In the genomic region with DNA sequence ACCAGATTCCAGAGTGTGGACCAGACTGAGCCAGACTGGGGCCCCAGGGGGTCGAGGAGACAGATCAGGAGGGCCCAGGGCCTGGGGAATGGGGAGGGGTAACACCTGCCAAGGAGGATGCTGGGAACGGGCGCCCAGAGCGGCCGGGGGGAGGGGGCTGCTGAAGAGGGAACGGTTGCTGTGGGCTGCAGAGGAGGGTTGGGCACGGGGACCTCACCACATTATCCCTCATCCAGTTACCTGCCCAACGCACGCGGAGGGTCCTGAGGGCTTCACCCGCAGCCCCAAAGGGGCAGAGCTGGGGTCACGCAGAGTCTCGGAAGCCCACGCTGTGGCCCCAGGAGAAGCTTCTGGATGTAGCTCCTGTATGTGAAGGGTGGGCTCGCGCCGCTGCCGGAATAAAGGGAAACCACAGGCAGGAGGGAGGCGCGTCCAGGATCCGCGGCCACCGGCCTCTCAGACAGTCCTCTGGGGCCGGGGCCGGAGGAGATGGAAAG, we compare ENCODE assay signal across 6 cellular contexts. TPM values are rescaled to one million over a fixed set of nuclear protein-coding genes. Genes with fewer than 3 reads are reported as not detected.
DNase-seq lines count a peak whose midpoint lies in the region; FAIRE-seq and TF ChIP-seq lines count a peak whose summit lies in the region.

No MANE protein-coding gene starts in this region.

- H3K27me3 ChIP-seq in KMS-11 (ENCODE audit: insufficient read depth, low read depth), result no peaks in the 10 kb centered on the region
- no peaks in the 10 kb centered on the region for H3K27me3 ChIP-seq in small intestine (ENCODE audit: control insufficient read depth in 2 of 2, insufficient read depth in 2 of 2, low read length in 2 of 2)

- H3K27ac ChIP-seq in 22Rv1 (peak overlapping the region; percentile 78), KMS-11 (no peak overlapping the region), epithelial cell of prostate (peak overlapping the region; percentile 45), small intestine (ENCODE audit: low read depth in 1 of 2, low read length in 1 of 2) (no peak overlapping the region)

- peaks cover 6% of the 10 kb centered on the region; the same call in 1 of the 2 replicates for H3K79me2 ChIP-seq in KMS-11 (ENCODE audit: insufficient read depth, low read depth)

- TF ChIP-seq CTCF in 22Rv1 (IDR thresholded peaks at IDR 0.05) (no peak), KMS-11 (conservative IDR thresholded peaks at IDR 0.05; ENCODE audit: low read depth, low read length) (no peak)

- H3K4me2 ChIP-seq in KMS-11, result 0 out of 2 replicates have a peak overlapping the region, but pooled peaks have one; percentile 36

- no peak overlapping the region for H3K4me3 ChIP-seq in KMS-11 (IDR thresholded peaks at IDR 0.05; ENCODE audit: insufficient read depth, low read depth, low read length)
- H3K4me3 ChIP-seq in small intestine (ENCODE audit: low read depth in 1 of 2, low read length in 2 of 2), result peak overlapping the region; percentile 70 to 93

- H4K20me1 ChIP-seq in KMS-11 (ENCODE audit: insufficient read depth), result no peaks in the 10 kb centered on the region

- H3K4me1 ChIP-seq in KMS-11 (ENCODE audit: low read depth, poor library complexity, severe bottlenecking) (no peaks in the 10 kb centered on the region), small intestine (ENCODE audit: control insufficient read depth in 2 of 2, insufficient read depth in 1 of 2, low read depth in 1 of 2, low read length in 1 of 2) (peaks cover 0 to 3% of the 10 kb centered on the region in 2 donors)

- 12 to 36% (median 20%) methylated on average over 25 of the region's 25 CpGs for WGBS in small intestine, 3 donors

- H3K9ac ChIP-seq in KMS-11, result no peak overlapping the region; the same call in 1 of the 2 replicates

- H2AFZ ChIP-seq in KMS-11 (ENCODE audit: low read depth), result no peak overlapping the region

- no peak for DNase-seq in epithelial cell of prostate (ENCODE audit: low read depth, low spot score)
- no peak for DNase-seq in small intestine
- no peak for DNase-seq in DMS153 treated with DMSO at 0.1 percent for 48 hours (lab: John Stamatoyannopoulos, UW; ENCODE audit: unreplicated experiment)
- no peak for DNase-seq in SKM-1 (lab: John Stamatoyannopoulos, UW; ENCODE audit: unreplicated experiment)

- FAIRE-seq in small intestine (lab: Jason Lieb, UNC), result no peak

- H3K9me3 ChIP-seq in small intestine (ENCODE audit: control insufficient read depth, low read depth), result no peaks in the 10 kb centered on the region

- H3K36me3 ChIP-seq in KMS-11 (ENCODE audit: insufficient read depth) (no peaks in the 10 kb centered on the region), small intestine (ENCODE audit: control insufficient read depth in 2 of 2, insufficient read depth in 2 of 2, low read length in 2 of 2) (peaks cover 5 to 6% of the 10 kb centered on the region in 2 donors)

RNA-seq across cellular contexts. Expression of a gene that starts 0.9 kb away (rescaled TPM):
- polyA plus RNA-seq in small intestine, result 10 to 100 TPM; 23.6 to 94.6 (median 90.8) TPM

RNA-seq across cellular contexts. Expression of a gene that starts 14.2 kb away (rescaled TPM):
- 10 to 100 TPM; 63.1 to 84.6 (median 70.8) TPM for polyA plus RNA-seq in small intestine

RNA-seq across cellular contexts. Expression of a gene that starts 29.4 kb away (rescaled TPM):
- polyA plus RNA-seq in small intestine, result under 1 TPM in 1 of 3 donors, not detected in 2; 0.36 TPM

RNA-seq across cellular contexts. Expression of a gene that starts 44.9 kb away (rescaled TPM):
- 10 to 100 TPM; 23.0 to 55.5 (median 44.6) TPM for polyA plus RNA-seq in small intestine

RNA-seq across cellular contexts. Expression of a gene that starts 51.2 kb away (rescaled TPM):
- 10 to 100 TPM; 15.9 to 27.6 (median 27.5) TPM for polyA plus RNA-seq in small intestine

Comparison
In these comparisons a context has a peak if more than half of its experiments do, and no peak if none do; other contexts are left out.
1. H3K27ac ChIP-seq: peak in 22Rv1 (single experiment) and epithelial cell of prostate (single experiment); none in KMS-11 (single experiment) and small intestine (0 of 2).